Comparison of ENCODE assay signal across 1 cellular context in genomic region chr4:82818974-82819662, GRCh38.
TF ChIP-seq lines count a peak whose summit lies in the region.

No MANE protein-coding gene starts in this region.

TF ChIP-seq in GM12878, 131 proteins besides CTCF, POLR2A, EP300 and RAD21 (continued from another document):
- TF ChIP-seq ZNF592 (IDR thresholded peaks at IDR 0.05): no peak
- TF ChIP-seq RAD51 (IDR thresholded peaks at IDR 0.05): no peak
- no peak for TF ChIP-seq HDAC6 (IDR thresholded peaks at IDR 0.05; ENCODE audit: unreplicated experiment)
- TF ChIP-seq EZH2 (IDR thresholded peaks at IDR 0.05; ENCODE audit: borderline replicate concordance, control insufficient read depth, low read depth, low read length): no peak
- no peak for TF ChIP-seq SIN3A (IDR thresholded peaks at IDR 0.05; ENCODE audit: low read depth, low read length)
- no peak for TF ChIP-seq STAT1 (conservative IDR thresholded peaks at IDR 0.05)
- no peak for TF ChIP-seq ZBED1 (IDR thresholded peaks at IDR 0.05; ENCODE audit: borderline replicate concordance)
- TF ChIP-seq NFXL1 (IDR thresholded peaks at IDR 0.05; ENCODE audit: borderline replicate concordance): no peak
- TF ChIP-seq CUX1 (IDR thresholded peaks at IDR 0.05; ENCODE audit: insufficient replicate concordance, low read depth, low read length): no peak
TF ChIP-seq in GM12878: peak in this region for 0.
